In the genomic region with DNA sequence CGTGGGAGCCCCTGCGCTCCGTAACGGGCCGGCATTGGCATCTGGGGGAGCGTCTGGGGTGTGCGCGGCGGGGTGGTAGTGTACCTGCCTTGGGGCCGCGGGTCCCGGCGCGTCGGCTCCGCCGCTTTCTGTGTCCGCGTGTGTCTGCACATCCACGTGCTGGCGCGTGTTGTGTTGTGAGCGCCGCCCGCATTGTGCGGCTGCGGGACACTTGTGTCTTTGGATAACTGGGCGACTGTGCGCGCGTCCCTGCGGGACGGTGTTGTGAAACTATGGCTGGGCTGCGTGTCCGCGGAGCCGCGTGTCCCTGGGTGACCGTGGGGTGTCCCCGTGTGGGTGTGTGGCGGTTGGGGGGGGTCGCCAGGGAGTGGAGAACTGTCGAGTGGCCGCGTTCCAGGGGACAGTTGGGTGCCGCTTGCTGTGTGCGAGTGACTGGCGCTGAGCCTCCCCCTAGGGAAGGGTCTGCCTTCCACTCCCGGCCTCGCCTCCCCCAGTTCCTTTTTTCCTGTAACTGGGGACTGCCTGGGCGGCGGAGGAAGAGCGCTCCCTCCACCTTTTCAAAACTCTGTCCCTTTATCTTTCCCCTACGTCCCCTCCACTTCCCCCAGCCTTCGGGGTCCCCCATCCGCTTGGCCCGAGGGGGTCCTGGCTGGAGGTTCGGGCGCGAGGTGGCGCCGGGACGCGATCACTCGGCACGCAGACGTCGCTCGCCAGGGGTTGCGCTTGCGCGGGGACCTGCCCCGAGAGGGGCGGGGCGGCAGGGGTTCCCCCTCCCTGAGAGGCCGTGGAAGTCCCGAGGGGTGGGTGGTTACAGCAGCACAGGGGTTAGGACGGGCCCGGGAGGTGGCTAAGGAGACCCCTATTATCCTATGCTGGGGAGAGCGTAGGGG, we compare ENCODE assay signal across 1 cellular context.
A peak's percentile ranks its signal among the peaks of the same experiment; 100 is the strongest.
TF ChIP-seq lines count a peak whose summit lies in the region.

No MANE protein-coding gene starts in this region.

TF ChIP-seq in HepG2, 621 proteins besides CTCF, POLR2A, EP300 and RAD21 (continued from another document and continues in another):
- TF ChIP-seq, protein P1, sequence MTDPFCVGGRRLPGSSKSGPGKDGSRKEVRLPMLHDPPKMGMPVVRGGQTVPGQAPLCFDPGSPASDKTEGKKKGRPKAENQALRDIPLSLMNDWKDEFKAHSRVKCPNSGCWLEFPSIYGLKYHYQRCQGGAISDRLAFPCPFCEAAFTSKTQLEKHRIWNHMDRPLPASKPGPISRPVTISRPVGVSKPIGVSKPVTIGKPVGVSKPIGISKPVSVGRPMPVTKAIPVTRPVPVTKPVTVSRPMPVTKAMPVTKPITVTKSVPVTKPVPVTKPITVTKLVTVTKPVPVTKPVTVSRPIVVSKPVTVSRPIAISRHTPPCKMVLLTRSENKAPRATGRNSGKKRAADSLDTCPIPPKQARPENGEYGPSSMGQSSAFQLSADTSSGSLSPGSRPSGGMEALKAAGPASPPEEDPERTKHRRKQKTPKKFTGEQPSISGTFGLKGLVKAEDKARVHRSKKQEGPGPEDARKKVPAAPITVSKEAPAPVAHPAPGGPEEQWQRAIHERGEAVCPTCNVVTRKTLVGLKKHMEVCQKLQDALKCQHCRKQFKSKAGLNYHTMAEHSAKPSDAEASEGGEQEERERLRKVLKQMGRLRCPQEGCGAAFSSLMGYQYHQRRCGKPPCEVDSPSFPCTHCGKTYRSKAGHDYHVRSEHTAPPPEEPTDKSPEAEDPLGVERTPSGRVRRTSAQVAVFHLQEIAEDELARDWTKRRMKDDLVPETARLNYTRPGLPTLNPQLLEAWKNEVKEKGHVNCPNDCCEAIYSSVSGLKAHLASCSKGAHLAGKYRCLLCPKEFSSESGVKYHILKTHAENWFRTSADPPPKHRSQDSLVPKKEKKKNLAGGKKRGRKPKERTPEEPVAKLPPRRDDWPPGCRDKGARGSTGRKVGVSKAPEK (CRISPR knock-in tag; IDR thresholded peaks at IDR 0.05; ENCODE audit: borderline replicate concordance): no peak
- TF ChIP-seq, protein P2, sequence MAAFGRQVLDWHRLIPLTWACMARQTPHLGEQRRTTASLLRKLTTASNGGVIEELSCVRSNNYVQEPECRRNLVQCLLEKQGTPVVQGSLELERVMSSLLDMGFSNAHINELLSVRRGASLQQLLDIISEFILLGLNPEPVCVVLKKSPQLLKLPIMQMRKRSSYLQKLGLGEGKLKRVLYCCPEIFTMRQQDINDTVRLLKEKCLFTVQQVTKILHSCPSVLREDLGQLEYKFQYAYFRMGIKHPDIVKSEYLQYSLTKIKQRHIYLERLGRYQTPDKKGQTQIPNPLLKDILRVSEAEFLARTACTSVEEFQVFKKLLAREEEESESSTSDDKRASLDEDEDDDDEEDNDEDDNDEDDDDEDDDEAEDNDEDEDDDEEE (CRISPR knock-in tag; IDR thresholded peaks at IDR 0.05): no peak
- no peak for TF ChIP-seq ZNF282 (IDR thresholded peaks at IDR 0.05; ENCODE audit: partially characterized antibody)
- TF ChIP-seq, protein P3, sequence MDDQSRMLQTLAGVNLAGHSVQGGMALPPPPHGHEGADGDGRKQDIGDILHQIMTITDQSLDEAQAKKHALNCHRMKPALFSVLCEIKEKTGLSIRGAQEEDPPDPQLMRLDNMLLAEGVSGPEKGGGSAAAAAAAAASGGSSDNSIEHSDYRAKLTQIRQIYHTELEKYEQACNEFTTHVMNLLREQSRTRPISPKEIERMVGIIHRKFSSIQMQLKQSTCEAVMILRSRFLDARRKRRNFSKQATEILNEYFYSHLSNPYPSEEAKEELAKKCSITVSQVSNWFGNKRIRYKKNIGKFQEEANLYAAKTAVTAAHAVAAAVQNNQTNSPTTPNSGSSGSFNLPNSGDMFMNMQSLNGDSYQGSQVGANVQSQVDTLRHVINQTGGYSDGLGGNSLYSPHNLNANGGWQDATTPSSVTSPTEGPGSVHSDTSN (CRISPR knock-in tag; IDR thresholded peaks at IDR 0.05; ENCODE audit: borderline replicate concordance): no peak
- no peak for TF ChIP-seq ZNF615 (CRISPR knock-in tag; IDR thresholded peaks at IDR 0.05; ENCODE audit: borderline replicate concordance)
- peak; percentile 42; the same call in 1 of the 2 replicates for TF ChIP-seq ZFY (CRISPR knock-in tag; IDR thresholded peaks at IDR 0.05)
- no peak for TF ChIP-seq TRIM24 (CRISPR knock-in tag; IDR thresholded peaks at IDR 0.05)
- no peak for TF ChIP-seq CHCHD3 (CRISPR knock-in tag; IDR thresholded peaks at IDR 0.05)
- TF ChIP-seq, protein P4, sequence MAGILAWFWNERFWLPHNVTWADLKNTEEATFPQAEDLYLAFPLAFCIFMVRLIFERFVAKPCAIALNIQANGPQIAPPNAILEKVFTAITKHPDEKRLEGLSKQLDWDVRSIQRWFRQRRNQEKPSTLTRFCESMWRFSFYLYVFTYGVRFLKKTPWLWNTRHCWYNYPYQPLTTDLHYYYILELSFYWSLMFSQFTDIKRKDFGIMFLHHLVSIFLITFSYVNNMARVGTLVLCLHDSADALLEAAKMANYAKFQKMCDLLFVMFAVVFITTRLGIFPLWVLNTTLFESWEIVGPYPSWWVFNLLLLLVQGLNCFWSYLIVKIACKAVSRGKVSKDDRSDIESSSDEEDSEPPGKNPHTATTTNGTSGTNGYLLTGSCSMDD (CRISPR knock-in tag; IDR thresholded peaks at IDR 0.05): no peak
- TF ChIP-seq, protein P5, sequence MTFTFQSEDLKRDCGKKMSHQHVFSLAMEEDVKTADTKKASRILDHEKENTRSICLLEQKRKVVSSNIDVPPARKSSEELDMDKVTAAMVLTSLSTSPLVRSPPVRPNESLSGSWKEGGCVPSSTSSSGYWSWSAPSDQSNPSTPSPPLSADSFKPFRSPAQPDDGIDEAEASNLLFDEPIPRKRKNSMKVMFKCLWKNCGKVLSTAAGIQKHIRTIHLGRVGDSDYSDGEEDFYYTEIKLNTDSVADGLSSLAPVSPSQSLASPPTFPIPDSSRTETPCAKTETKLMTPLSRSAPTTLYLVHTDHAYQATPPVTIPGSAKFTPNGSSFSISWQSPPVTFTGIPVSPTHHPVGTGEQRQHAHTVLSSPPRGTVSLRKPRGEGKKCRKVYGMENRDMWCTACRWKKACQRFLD (CRISPR knock-in tag; IDR thresholded peaks at IDR 0.05; ENCODE audit: borderline replicate concordance): no peak
- no peak for TF ChIP-seq SP1 (IDR thresholded peaks at IDR 0.05)
- TF ChIP-seq SP1 (CRISPR knock-in tag; IDR thresholded peaks at IDR 0.05): no peak
- TF ChIP-seq JUND (CRISPR knock-in tag; IDR thresholded peaks at IDR 0.05): no peak
- TF ChIP-seq ZNF816 (CRISPR knock-in tag; IDR thresholded peaks at IDR 0.05; ENCODE audit: borderline replicate concordance): no peak
- no peak for TF ChIP-seq XBP1 (CRISPR knock-in tag; IDR thresholded peaks at IDR 0.05)
- TF ChIP-seq NFKB2 (CRISPR knock-in tag; IDR thresholded peaks at IDR 0.05; ENCODE audit: borderline replicate concordance): peak; percentile 53; the same call in 1 of the 2 replicates
- TF ChIP-seq POLR2AphosphoS2 (IDR thresholded peaks at IDR 0.05; ENCODE audit: low read depth, low read length): no peak
- no peak for TF ChIP-seq PRPF4 (IDR thresholded peaks at IDR 0.05; ENCODE audit: low read depth, low read length, poor library complexity, severe bottlenecking)
- TF ChIP-seq, protein P6, sequence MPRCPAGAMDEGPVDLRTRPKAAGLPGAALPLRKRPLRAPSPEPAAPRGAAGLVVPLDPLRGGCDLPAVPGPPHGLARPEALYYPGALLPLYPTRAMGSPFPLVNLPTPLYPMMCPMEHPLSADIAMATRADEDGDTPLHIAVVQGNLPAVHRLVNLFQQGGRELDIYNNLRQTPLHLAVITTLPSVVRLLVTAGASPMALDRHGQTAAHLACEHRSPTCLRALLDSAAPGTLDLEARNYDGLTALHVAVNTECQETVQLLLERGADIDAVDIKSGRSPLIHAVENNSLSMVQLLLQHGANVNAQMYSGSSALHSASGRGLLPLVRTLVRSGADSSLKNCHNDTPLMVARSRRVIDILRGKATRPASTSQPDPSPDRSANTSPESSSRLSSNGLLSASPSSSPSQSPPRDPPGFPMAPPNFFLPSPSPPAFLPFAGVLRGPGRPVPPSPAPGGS (CRISPR knock-in tag; IDR thresholded peaks at IDR 0.05): no peak
- TF ChIP-seq MIER2 (CRISPR knock-in tag; IDR thresholded peaks at IDR 0.05): no peak
- TF ChIP-seq, protein P7, sequence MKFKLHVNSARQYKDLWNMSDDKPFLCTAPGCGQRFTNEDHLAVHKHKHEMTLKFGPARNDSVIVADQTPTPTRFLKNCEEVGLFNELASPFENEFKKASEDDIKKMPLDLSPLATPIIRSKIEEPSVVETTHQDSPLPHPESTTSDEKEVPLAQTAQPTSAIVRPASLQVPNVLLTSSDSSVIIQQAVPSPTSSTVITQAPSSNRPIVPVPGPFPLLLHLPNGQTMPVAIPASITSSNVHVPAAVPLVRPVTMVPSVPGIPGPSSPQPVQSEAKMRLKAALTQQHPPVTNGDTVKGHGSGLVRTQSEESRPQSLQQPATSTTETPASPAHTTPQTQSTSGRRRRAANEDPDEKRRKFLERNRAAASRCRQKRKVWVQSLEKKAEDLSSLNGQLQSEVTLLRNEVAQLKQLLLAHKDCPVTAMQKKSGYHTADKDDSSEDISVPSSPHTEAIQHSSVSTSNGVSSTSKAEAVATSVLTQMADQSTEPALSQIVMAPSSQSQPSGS (CRISPR knock-in tag; IDR thresholded peaks at IDR 0.05): no peak
- no peak for TF ChIP-seq SNAI1 (CRISPR knock-in tag; IDR thresholded peaks at IDR 0.05; ENCODE audit: borderline replicate concordance)
- no peak for TF ChIP-seq NCOA1 (CRISPR knock-in tag; IDR thresholded peaks at IDR 0.05)
- TF ChIP-seq, protein P8, sequence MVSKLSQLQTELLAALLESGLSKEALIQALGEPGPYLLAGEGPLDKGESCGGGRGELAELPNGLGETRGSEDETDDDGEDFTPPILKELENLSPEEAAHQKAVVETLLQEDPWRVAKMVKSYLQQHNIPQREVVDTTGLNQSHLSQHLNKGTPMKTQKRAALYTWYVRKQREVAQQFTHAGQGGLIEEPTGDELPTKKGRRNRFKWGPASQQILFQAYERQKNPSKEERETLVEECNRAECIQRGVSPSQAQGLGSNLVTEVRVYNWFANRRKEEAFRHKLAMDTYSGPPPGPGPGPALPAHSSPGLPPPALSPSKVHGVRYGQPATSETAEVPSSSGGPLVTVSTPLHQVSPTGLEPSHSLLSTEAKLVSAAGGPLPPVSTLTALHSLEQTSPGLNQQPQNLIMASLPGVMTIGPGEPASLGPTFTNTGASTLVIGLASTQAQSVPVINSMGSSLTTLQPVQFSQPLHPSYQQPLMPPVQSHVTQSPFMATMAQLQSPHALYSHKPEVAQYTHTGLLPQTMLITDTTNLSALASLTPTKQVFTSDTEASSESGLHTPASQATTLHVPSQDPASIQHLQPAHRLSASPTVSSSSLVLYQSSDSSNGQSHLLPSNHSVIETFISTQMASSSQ (IDR thresholded peaks at IDR 0.05; ENCODE audit: low read depth): no peak
- TF ChIP-seq, protein P8 (CRISPR knock-in tag; IDR thresholded peaks at IDR 0.05; ENCODE audit: borderline replicate concordance): no peak
- TF ChIP-seq, protein P9, sequence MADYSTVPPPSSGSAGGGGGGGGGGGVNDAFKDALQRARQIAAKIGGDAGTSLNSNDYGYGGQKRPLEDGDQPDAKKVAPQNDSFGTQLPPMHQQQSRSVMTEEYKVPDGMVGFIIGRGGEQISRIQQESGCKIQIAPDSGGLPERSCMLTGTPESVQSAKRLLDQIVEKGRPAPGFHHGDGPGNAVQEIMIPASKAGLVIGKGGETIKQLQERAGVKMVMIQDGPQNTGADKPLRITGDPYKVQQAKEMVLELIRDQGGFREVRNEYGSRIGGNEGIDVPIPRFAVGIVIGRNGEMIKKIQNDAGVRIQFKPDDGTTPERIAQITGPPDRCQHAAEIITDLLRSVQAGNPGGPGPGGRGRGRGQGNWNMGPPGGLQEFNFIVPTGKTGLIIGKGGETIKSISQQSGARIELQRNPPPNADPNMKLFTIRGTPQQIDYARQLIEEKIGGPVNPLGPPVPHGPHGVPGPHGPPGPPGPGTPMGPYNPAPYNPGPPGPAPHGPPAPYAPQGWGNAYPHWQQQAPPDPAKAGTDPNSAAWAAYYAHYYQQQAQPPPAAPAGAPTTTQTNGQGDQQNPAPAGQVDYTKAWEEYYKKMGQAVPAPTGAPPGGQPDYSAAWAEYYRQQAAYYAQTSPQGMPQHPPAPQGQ (CRISPR knock-in tag; IDR thresholded peaks at IDR 0.05; ENCODE audit: borderline replicate concordance): no peak
- 0 out of 2 replicates have a peak, but pooled peaks have one; percentile 27 for TF ChIP-seq ZNF431 (CRISPR knock-in tag; IDR thresholded peaks at IDR 0.05; ENCODE audit: borderline replicate concordance, low read depth)
- TF ChIP-seq TMF1 (CRISPR knock-in tag; IDR thresholded peaks at IDR 0.05; ENCODE audit: low read depth): no peak
- no peak for TF ChIP-seq PAX8 (CRISPR knock-in tag; IDR thresholded peaks at IDR 0.05; ENCODE audit: borderline replicate concordance)
- no peak for TF ChIP-seq ZNF205 (CRISPR knock-in tag; IDR thresholded peaks at IDR 0.05)
- no peak for TF ChIP-seq HNF4A (CRISPR knock-in tag; IDR thresholded peaks at IDR 0.05)
- no peak for TF ChIP-seq ZNF333 (CRISPR knock-in tag; IDR thresholded peaks at IDR 0.05; ENCODE audit: borderline replicate concordance)
- 0 out of 2 replicates have a peak, but pooled peaks have one; percentile 14 for TF ChIP-seq RXRB (CRISPR knock-in tag; IDR thresholded peaks at IDR 0.05; ENCODE audit: borderline replicate concordance)
- TF ChIP-seq, protein P10, sequence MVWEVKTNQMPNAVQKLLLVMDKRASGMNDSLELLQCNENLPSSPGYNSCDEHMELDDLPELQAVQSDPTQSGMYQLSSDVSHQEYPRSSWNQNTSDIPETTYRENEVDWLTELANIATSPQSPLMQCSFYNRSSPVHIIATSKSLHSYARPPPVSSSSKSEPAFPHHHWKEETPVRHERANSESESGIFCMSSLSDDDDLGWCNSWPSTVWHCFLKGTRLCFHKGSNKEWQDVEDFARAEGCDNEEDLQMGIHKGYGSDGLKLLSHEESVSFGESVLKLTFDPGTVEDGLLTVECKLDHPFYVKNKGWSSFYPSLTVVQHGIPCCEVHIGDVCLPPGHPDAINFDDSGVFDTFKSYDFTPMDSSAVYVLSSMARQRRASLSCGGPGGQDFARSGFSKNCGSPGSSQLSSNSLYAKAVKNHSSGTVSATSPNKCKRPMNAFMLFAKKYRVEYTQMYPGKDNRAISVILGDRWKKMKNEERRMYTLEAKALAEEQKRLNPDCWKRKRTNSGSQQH (CRISPR knock-in tag; IDR thresholded peaks at IDR 0.05; ENCODE audit: low read depth): no peak
